ENCODE assay signal across 20 cellular contexts in genomic region chr11:44961894-44962293, GRCh38. TPM values are rescaled to one million over a fixed set of nuclear protein-coding genes. Genes with fewer than 3 reads are reported as not detected.
A peak's percentile ranks its signal among the peaks of the same experiment; 100 is the strongest.
DNase-seq lines count a peak whose midpoint lies in the region; ATAC-seq and TF ChIP-seq lines count a peak whose summit lies in the region.
"Had no signal": no experiment of that assay in that cellular context is flagged by ENCODE, and none has a peak within 500 bp of the region (broad histone marks: within the 10 kb centered on the region; RNA-seq: fewer than 3 reads in every experiment).

No MANE protein-coding gene starts in this region.

- H3K4me1 Mint-ChIP-seq in H9 (peaks cover 70 to 87% of the 10 kb centered on the region in 2 experiments), mesothelial cell of epicardium (peaks cover 24% of the 10 kb centered on the region), natural killer cell (no peaks in the 10 kb centered on the region)

- H2BK15ac ChIP-seq in H9 (ENCODE audit: low read depth, low read length): no peak overlapping the region

- no peak overlapping the region for H2BK120ac ChIP-seq in H9 (ENCODE audit: low read depth, low read length, poor library complexity, severe bottlenecking)

- H3K23me2 ChIP-seq in H9 (ENCODE audit: insufficient read length, low read depth, low read length, poor library complexity, severe bottlenecking): no peaks in the 10 kb centered on the region

- no peak overlapping the region for H2AK5ac ChIP-seq in H9 (ENCODE audit: insufficient read length, low read length)

- no peak overlapping the region for H4K91ac ChIP-seq in H9 (ENCODE audit: insufficient read length, low read depth, low read length)

- H3K4me2 ChIP-seq in H9 (ENCODE audit: insufficient read depth, insufficient read length, low read length): no peak overlapping the region

- DNase-seq in DMS53 (lab: John Stamatoyannopoulos, UW): peak; percentile 17
- DNase-seq in DMS53 treated with DMSO at 0.1 percent for 48 hours (lab: John Stamatoyannopoulos, UW; ENCODE audit: unreplicated experiment): no peak
- DNase-seq in H9: no peak
- peak; percentile 74 for DNase-seq in NCI-H82 treated with DMSO at 0.1 percent for 48 hours (lab: John Stamatoyannopoulos, UW; ENCODE audit: unreplicated experiment)
- DNase-seq in mesothelial cell of epicardium (ENCODE audit: low spot score in 2 of 2, unreplicated experiment in 2 of 2): no peak
- no peak for DNase-seq in activated T-cell treated with anti-CD3 and anti-CD28 coated beads for 4 hours
- DNase-seq in natural killer cell: no peak
- DNase-seq: 8988T, DND-41, KBM-7, MM.1S, NCI-H1048, NCI-H1436, NCI-H1930, NCI-H774, T-helper 1 cell had no signal

- ATAC-seq in GM18867 (IDR thresholded peaks at IDR 0.05; ENCODE audit: unreplicated experiment) (no peak), natural killer cell (no peak)
- ATAC-seq: GM12878, Right ventricle myocardium inferior had no signal

- no peaks in the 10 kb centered on the region for H3K79me1 ChIP-seq in H9 (ENCODE audit: insufficient read depth, low read depth, low read length, poor library complexity, severe bottlenecking)

- H3K27me3 Mint-ChIP-seq in H9 (ENCODE audit: low read depth) (peaks cover 17% of the 10 kb centered on the region), mesothelial cell of epicardium (ENCODE audit: low read depth) (peaks cover 23% of the 10 kb centered on the region), natural killer cell (ENCODE audit: low read depth in 2 of 2) (peaks cover 0 to 15% of the 10 kb centered on the region in 2 donors)

- peaks cover 13% of the 10 kb centered on the region; the same call in 1 of the 2 replicates for H3K4me1 ChIP-seq in H9 (ENCODE audit: insufficient read depth, low read length)
- H3K4me1 ChIP-seq: SJSA1 had no signal

- no peak overlapping the region for H3K14ac ChIP-seq in H9 (ENCODE audit: insufficient read depth, low read length)

- H2BK12ac ChIP-seq in H9 (ENCODE audit: insufficient read length, low read depth, low read length): no peak overlapping the region

- H2AFZ ChIP-seq in H9 (ENCODE audit: low read length): no peak overlapping the region

- WGBS in H9 (ENCODE audit: extremely low coverage, insufficient read length, low lambda C conversion rate): no CpG with 5 or more reads among the region's 2 CpGs

- no peak overlapping the region for H4K8ac ChIP-seq in H9 (replicated peaks; ENCODE audit: insufficient read length, low read depth, low read length)

- H3K79me2 ChIP-seq in H9 (ENCODE audit: insufficient read depth, low read length): no peaks in the 10 kb centered on the region

- TF ChIP-seq CTCF in H9 (conservative IDR thresholded peaks at IDR 0.05) (no peak), mesothelial cell of epicardium (IDR thresholded peaks at IDR 0.05; ENCODE audit: unreplicated experiment) (no peak), natural killer cell (IDR thresholded peaks at IDR 0.05) (no peak)

- H3K36me3 Mint-ChIP-seq in H9 (ENCODE audit: insufficient read depth in 1 of 3, low read depth in 3 of 3): no peaks in the 10 kb centered on the region
- no peaks in the 10 kb centered on the region for H3K36me3 Mint-ChIP-seq in mesothelial cell of epicardium
- no peaks in the 10 kb centered on the region for H3K36me3 Mint-ChIP-seq in natural killer cell

- no peak overlapping the region for H3T11ph ChIP-seq in H9 (ENCODE audit: low read length)

- H3K9me3 Mint-ChIP-seq in H9 (no peaks in the 10 kb centered on the region; a peak in 1 of 5 replicates), mesothelial cell of epicardium (no peaks in the 10 kb centered on the region), natural killer cell (no peaks in the 10 kb centered on the region)

- H2BK20ac ChIP-seq in H9 (ENCODE audit: low read depth, low read length, poor library complexity, severe bottlenecking): no peak overlapping the region

- H2BK5ac ChIP-seq in H9 (ENCODE audit: insufficient read length, low read length): no peak overlapping the region

- H3K4me3 Mint-ChIP-seq in H9 (no peak overlapping the region; a peak in 1 of 5 replicates), mesothelial cell of epicardium (no peak overlapping the region), natural killer cell (no peak overlapping the region)

- no peaks in the 10 kb centered on the region for H4K20me1 ChIP-seq in H9 (ENCODE audit: control insufficient read depth, insufficient read depth, insufficient read length)

- H3K27ac Mint-ChIP-seq in H9 (peak overlapping the region in 2 of 3 experiments; percentile 34 to 90; a peak in 3 of 7 replicates), mesothelial cell of epicardium (peak overlapping the region; percentile 50), natural killer cell (no peak overlapping the region)

- H3K9me3 ChIP-seq in H9 (ENCODE audit: control insufficient read depth, low read depth, low read length): no peaks in the 10 kb centered on the region
- H3K9me3 ChIP-seq: SJSA1 had no signal

- H3K23ac ChIP-seq in H9 (ENCODE audit: insufficient read length, low read depth, low read length): no peak overlapping the region

- H3K27ac ChIP-seq in H9 (ENCODE audit: insufficient read length, low read depth, low read length): no peak overlapping the region
- H3K27ac ChIP-seq: SJSA1 had no signal

- H3K4ac ChIP-seq in H9 (ENCODE audit: low read depth, low read length): no peak overlapping the region

- H3K18ac ChIP-seq in H9 (ENCODE audit: insufficient read length, low read depth, low read length): no peak overlapping the region

- no peak overlapping the region for H3K9ac ChIP-seq in H9 (ENCODE audit: extremely low read depth, insufficient read length, low read length)

- intact Hi-C loops in natural killer cell (cut with micrococcal nuclease): no loop called here

- H4K5ac ChIP-seq in H9 (ENCODE audit: insufficient read length, low read depth, low read length): no peak overlapping the region

- no peak overlapping the region for H3K56ac ChIP-seq in H9 (ENCODE audit: insufficient read length, low read depth, low read length)

- H3K27me3 ChIP-seq in H9 (ENCODE audit: insufficient read depth, low read length): no peaks in the 10 kb centered on the region
- H3K27me3 ChIP-seq: SJSA1 had no signal

RNA-seq across cellular contexts. Expression of gene TP53I11, which starts 11.2 kb away (rescaled TPM):
- total RNA-seq in H9 (2021): 94.2 and 95.6 TPM in 2 replicates
- 71.0 to 81.0 TPM (median 73.1 TPM) in 3 replicates for total RNA-seq in mesothelial cell of epicardium
- 10 to 100 TPM in 1 of 3 donors, 1 to 10 TPM in 2; 3.7 to 13.9 (median 9.2) TPM for total RNA-seq in natural killer cell

Comparison
In these comparisons a context has a peak if more than half of its experiments do, and no peak if none do; other contexts are left out.
1. DNase-seq: peak in DMS53 (single experiment) and NCI-H82 treated with DMSO at 0.1 percent for 48 hours (single experiment); none in DMS53 treated with DMSO at 0.1 percent for 48 hours (single experiment), H9 (single experiment), mesothelial cell of epicardium (0 of 2), activated T-cell treated with anti-CD3 and anti-CD28 coated beads for 4 hours (single experiment) and natural killer cell (single experiment).
2. H3K27ac Mint-ChIP-seq: peak in H9 (2 of 3) and mesothelial cell of epicardium (single experiment); none in natural killer cell (0 of 2).